In the genomic region with DNA sequence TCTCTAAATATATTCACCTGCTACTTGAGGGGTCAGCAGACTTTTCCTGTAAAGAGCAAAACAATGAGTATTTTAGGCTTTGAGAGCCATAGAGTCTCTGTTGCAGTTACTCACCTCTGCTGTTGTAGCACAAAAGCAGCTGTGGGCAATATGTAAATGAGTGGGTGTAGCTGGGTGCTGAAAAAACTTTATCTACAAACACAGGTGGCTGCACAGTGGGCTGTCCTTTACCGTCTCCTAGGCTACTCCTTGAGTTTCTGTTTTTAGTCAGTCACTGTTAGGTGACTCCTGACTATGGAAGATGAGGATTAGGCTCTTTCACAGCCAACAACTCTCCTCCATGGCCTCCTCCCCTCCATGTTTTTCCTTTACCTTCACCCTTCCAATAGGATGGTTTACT, we compare ENCODE assay signal across 1 cellular context.
TF ChIP-seq lines count a peak whose summit lies in the region.

No MANE protein-coding gene starts in this region.

TF ChIP-seq in GM12878, 131 proteins besides CTCF, POLR2A, EP300 and RAD21 (continued from another document):
- TF ChIP-seq, protein P1, sequence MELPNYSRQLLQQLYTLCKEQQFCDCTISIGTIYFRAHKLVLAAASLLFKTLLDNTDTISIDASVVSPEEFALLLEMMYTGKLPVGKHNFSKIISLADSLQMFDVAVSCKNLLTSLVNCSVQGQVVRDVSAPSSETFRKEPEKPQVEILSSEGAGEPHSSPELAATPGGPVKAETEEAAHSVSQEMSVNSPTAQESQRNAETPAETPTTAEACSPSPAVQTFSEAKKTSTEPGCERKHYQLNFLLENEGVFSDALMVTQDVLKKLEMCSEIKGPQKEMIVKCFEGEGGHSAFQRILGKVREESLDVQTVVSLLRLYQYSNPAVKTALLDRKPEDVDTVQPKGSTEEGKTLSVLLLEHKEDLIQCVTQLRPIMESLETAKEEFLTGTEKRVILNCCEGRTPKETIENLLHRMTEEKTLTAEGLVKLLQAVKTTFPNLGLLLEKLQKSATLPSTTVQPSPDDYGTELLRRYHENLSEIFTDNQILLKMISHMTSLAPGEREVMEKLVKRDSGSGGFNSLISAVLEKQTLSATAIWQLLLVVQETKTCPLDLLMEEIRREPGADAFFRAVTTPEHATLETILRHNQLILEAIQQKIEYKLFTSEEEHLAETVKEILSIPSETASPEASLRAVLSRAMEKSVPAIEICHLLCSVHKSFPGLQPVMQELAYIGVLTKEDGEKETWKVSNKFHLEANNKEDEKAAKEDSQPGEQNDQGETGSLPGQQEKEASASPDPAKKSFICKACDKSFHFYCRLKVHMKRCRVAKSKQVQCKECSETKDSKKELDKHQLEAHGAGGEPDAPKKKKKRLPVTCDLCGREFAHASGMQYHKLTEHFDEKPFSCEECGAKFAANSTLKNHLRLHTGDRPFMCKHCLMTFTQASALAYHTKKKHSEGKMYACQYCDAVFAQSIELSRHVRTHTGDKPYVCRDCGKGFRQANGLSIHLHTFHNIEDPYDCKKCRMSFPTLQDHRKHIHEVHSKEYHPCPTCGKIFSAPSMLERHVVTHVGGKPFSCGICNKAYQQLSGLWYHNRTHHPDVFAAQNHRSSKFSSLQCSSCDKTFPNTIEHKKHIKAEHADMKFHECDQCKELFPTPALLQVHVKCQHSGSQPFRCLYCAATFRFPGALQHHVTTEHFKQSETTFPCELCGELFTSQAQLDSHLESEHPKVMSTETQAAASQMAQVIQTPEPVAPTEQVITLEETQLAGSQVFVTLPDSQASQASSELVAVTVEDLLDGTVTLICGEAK (IDR thresholded peaks at IDR 0.05; ENCODE audit: borderline replicate concordance): peak; percentile 87
- peak; percentile 84 for TF ChIP-seq POU2F2 (IDR thresholded peaks at IDR 0.05; ENCODE audit: borderline replicate concordance, low read depth, low read length)
- no peak for TF ChIP-seq NR2C2 (IDR thresholded peaks at IDR 0.05; ENCODE audit: borderline replicate concordance, control insufficient read depth, insufficient read length, low read depth)
- peak; percentile 40; the same call in 1 of the 2 replicates for TF ChIP-seq RUNX3 (IDR thresholded peaks at IDR 0.05; ENCODE audit: low read length)
- TF ChIP-seq CBFB (IDR thresholded peaks at IDR 0.05; ENCODE audit: low read depth): no peak
